Comparison of ENCODE assay signal across 11 cellular contexts in genomic region chr12:713281-713875, GRCh38. TPM values are rescaled to one million over a fixed set of nuclear protein-coding genes. Genes with fewer than 3 reads are reported as not detected.
DNase-seq lines count a peak whose midpoint lies in the region; ATAC-seq lines count a peak whose summit lies in the region.
"Had no signal": no experiment of that assay in that cellular context is flagged by ENCODE, and none has a peak within 500 bp of the region (broad histone marks: within the 10 kb centered on the region; RNA-seq: fewer than 3 reads in every experiment).

No MANE protein-coding gene starts in this region.

- intact Hi-C loops in left ventricle myocardium superior (cut with micrococcal nuclease), result no loop called here

- peak; percentile 47 for ATAC-seq in left ventricle myocardium superior
- no peak for ATAC-seq in GM18868 (IDR thresholded peaks at IDR 0.05; ENCODE audit: unreplicated experiment)
- no peak for ATAC-seq in HG03108 (IDR thresholded peaks at IDR 0.05; ENCODE audit: unreplicated experiment)
- ATAC-seq: stimulated activated memory B cell treated with anti-CD40 and anti-IgM and Interleukin-4, amounts not matched to agents 10 μg/mL and 1 μg/mL and 100 μg/mL, for 72 hours had no signal

- peak; percentile 11 for DNase-seq in NCI-H146 (lab: John Stamatoyannopoulos, UW)
- no peak for DNase-seq in NCI-H146 treated with DMSO at 0.1 percent for 48 hours (lab: John Stamatoyannopoulos, UW; ENCODE audit: unreplicated experiment)
- DNase-seq in activated T-cell treated with anti-CD3 and anti-CD28 coated beads for 4 hours, result peak; percentile 26
- no peak for DNase-seq in left ventricle myocardium superior
- peak; percentile 7 for DNase-seq in stimulated activated CD8-positive, alpha-beta memory T cell treated with anti-CD3 and anti-CD28 coated beads, Interleukin-4, amount 100 ng/mL, for 24 hours (ENCODE audit: low read depth)
- no peak for DNase-seq in HUDEP-2 (lab: John Stamatoyannopoulos, UW; ENCODE audit: unreplicated experiment in 76 of 76)
- DNase-seq: COR-L47, natural killer cell had no signal

RNA-seq across cellular contexts. Expression of gene WNK1, which starts 39.0 kb away (rescaled TPM):
- 333 TPM for total RNA-seq in left ventricle myocardium superior

RNA-seq across cellular contexts. Expression of gene NINJ2, which starts 50.1 kb away (rescaled TPM):
- 5.3 TPM for total RNA-seq in left ventricle myocardium superior

Comparison
In these comparisons a context has a peak if more than half of its experiments do, and no peak if none do; other contexts are left out.
1. DNase-seq: peak in NCI-H146 (single experiment), activated T-cell treated with anti-CD3 and anti-CD28 coated beads for 4 hours (single experiment) and stimulated activated CD8-positive, alpha-beta memory T cell treated with anti-CD3 and anti-CD28 coated beads, Interleukin-4, amount 100 ng/mL, for 24 hours (single experiment); none in NCI-H146 treated with DMSO at 0.1 percent for 48 hours (single experiment), left ventricle myocardium superior (single experiment) and HUDEP-2 (0 of 76).